Comparison of ENCODE assay signal across 23 cellular contexts in genomic region chr22:43731986-43732385, GRCh38.
"Had no signal": no experiment of that assay in that cellular context is flagged by ENCODE, and none has a peak within 500 bp of the region (broad histone marks: within the 10 kb centered on the region; RNA-seq: fewer than 3 reads in every experiment).

No MANE protein-coding gene starts in this region.

- H3K36me3 ChIP-seq: brain microvascular endothelial cell, esophagus squamous epithelium, heart right ventricle, right lobe of liver, stomach, suprapubic skin, tibial nerve had no signal

- H3K27ac ChIP-seq: brain microvascular endothelial cell, esophagus squamous epithelium, heart right ventricle, parathyroid adenoma, right lobe of liver, stomach, suprapubic skin, tibial nerve had no signal

- H3K27ac Mint-ChIP-seq: activated CD4-positive, alpha-beta T cell treated with anti-CD3 and anti-CD28 coated beads, Interleukin-2, amount 10 ng/mL, durations not matched to agents 7 days and 5 days; activated CD8-positive, alpha-beta memory T cell treated with anti-CD3 and anti-CD28 coated beads, Interleukin-2, amount 10 ng/mL, durations not matched to agents 7 days and 5 days; activated CD8-positive, alpha-beta T cell treated with anti-CD3 and anti-CD28 coated beads for 36 hours; activated naive CD8-positive, alpha-beta T cell treated with anti-CD3 and anti-CD28 coated beads, Interleukin-2, amount 50 U/mL, for 24 hours; effector memory CD8-positive, alpha-beta T cell; memory B cell; stimulated activated memory B cell treated with anti-CD40 and anti-IgM and Interleukin-4, amounts not matched to agents 10 μg/mL and 1 μg/mL and 100 μg/mL, for 72 hours had no signal

- H3K27me3 ChIP-seq: brain microvascular endothelial cell, esophagus squamous epithelium, heart right ventricle, right lobe of liver, stomach, suprapubic skin, tibial nerve had no signal

- H3K36me3 Mint-ChIP-seq: activated CD8-positive, alpha-beta memory T cell treated with anti-CD3 and anti-CD28 coated beads, Interleukin-2, amount 10 ng/mL, durations not matched to agents 7 days and 5 days; memory B cell; stimulated activated memory B cell treated with anti-CD40 and anti-IgM and Interleukin-4, amounts not matched to agents 10 μg/mL and 1 μg/mL and 100 μg/mL, for 72 hours had no signal

- ATAC-seq: activated CD8-positive, alpha-beta memory T cell treated with anti-CD3 and anti-CD28 coated beads, Interleukin-2, amount 10 ng/mL, durations not matched to agents 7 days and 5 days; activated CD8-positive, alpha-beta T cell treated with anti-CD3 and anti-CD28 coated beads for 36 hours; activated naive CD8-positive, alpha-beta T cell treated with anti-CD3 and anti-CD28 coated beads, Interleukin-2, amount 50 U/mL, for 24 hours; effector memory CD8-positive, alpha-beta T cell; heart right ventricle; left cardiac atrium; mucosa of descending colon; right lobe of liver; stimulated activated memory B cell treated with anti-CD40 and anti-IgM and Interleukin-4, amounts not matched to agents 10 μg/mL and 1 μg/mL and 100 μg/mL, for 72 hours had no signal

- H3K4me1 Mint-ChIP-seq: activated CD4-positive, alpha-beta T cell treated with anti-CD3 and anti-CD28 coated beads, Interleukin-2, amount 10 ng/mL, durations not matched to agents 7 days and 5 days; activated CD8-positive, alpha-beta memory T cell treated with anti-CD3 and anti-CD28 coated beads, Interleukin-2, amount 10 ng/mL, durations not matched to agents 7 days and 5 days; activated naive CD8-positive, alpha-beta T cell treated with anti-CD3 and anti-CD28 coated beads, Interleukin-2, amount 50 U/mL, for 24 hours; memory B cell; stimulated activated memory B cell treated with anti-CD40 and anti-IgM and Interleukin-4, amounts not matched to agents 10 μg/mL and 1 μg/mL and 100 μg/mL, for 72 hours had no signal

- H3K9me3 Mint-ChIP-seq: activated CD4-positive, alpha-beta T cell treated with anti-CD3 and anti-CD28 coated beads, Interleukin-2, amount 10 ng/mL, durations not matched to agents 7 days and 5 days; activated naive CD8-positive, alpha-beta T cell treated with anti-CD3 and anti-CD28 coated beads, Interleukin-2, amount 50 U/mL, for 24 hours; effector memory CD8-positive, alpha-beta T cell had no signal

- DNase-seq: activated CD4-positive, alpha-beta T cell treated with anti-CD3 and anti-CD28 coated beads, Interleukin-2, amount 10 ng/mL, durations not matched to agents 7 days and 5 days; activated CD8-positive, alpha-beta memory T cell treated with anti-CD3 and anti-CD28 coated beads, Interleukin-2, amount 10 ng/mL, durations not matched to agents 7 days and 5 days; activated CD8-positive, alpha-beta T cell treated with anti-CD3 and anti-CD28 coated beads for 36 hours; activated effector memory CD4-positive, alpha-beta T cell treated with anti-CD3 and anti-CD28 coated beads, Interleukin-2, amount 50 U/mL, for 16 hours; activated naive CD4-positive, alpha-beta T cell treated with anti-CD3 and anti-CD28 coated beads, Interleukin-2, amount 50 U/mL, for 16 hours; activated naive CD8-positive, alpha-beta T cell treated with anti-CD3 and anti-CD28 coated beads, Interleukin-2, amount 50 U/mL, for 24 hours; activated T-cell treated with anti-CD3 and anti-CD28 coated beads for 4 hours; brain microvascular endothelial cell; effector memory CD8-positive, alpha-beta T cell; esophagus squamous epithelium; heart right ventricle; islet precursor cell; left cardiac atrium; mucosa of descending colon; nucleus accumbens; right lobe of liver; small intestine; stomach had no signal

- H3K9me3 ChIP-seq: esophagus squamous epithelium, heart right ventricle, mucosa of descending colon, right lobe of liver, stomach, suprapubic skin, tibial nerve had no signal

- H3K4me1 ChIP-seq: esophagus squamous epithelium, parathyroid adenoma, right lobe of liver, stomach had no signal

- H3K4me3 Mint-ChIP-seq: activated CD4-positive, alpha-beta T cell treated with anti-CD3 and anti-CD28 coated beads, Interleukin-2, amount 10 ng/mL, durations not matched to agents 7 days and 5 days; activated CD8-positive, alpha-beta memory T cell treated with anti-CD3 and anti-CD28 coated beads, Interleukin-2, amount 10 ng/mL, durations not matched to agents 7 days and 5 days; activated CD8-positive, alpha-beta T cell treated with anti-CD3 and anti-CD28 coated beads for 36 hours; activated naive CD8-positive, alpha-beta T cell treated with anti-CD3 and anti-CD28 coated beads, Interleukin-2, amount 50 U/mL, for 24 hours; effector memory CD8-positive, alpha-beta T cell; memory B cell; stimulated activated memory B cell treated with anti-CD40 and anti-IgM and Interleukin-4, amounts not matched to agents 10 μg/mL and 1 μg/mL and 100 μg/mL, for 72 hours had no signal

- H3K4me3 ChIP-seq: esophagus squamous epithelium, heart right ventricle, mucosa of descending colon, right lobe of liver, stomach, suprapubic skin, tibial nerve had no signal
